8 cellular contexts compared by ENCODE assay signal in the genomic region with DNA sequence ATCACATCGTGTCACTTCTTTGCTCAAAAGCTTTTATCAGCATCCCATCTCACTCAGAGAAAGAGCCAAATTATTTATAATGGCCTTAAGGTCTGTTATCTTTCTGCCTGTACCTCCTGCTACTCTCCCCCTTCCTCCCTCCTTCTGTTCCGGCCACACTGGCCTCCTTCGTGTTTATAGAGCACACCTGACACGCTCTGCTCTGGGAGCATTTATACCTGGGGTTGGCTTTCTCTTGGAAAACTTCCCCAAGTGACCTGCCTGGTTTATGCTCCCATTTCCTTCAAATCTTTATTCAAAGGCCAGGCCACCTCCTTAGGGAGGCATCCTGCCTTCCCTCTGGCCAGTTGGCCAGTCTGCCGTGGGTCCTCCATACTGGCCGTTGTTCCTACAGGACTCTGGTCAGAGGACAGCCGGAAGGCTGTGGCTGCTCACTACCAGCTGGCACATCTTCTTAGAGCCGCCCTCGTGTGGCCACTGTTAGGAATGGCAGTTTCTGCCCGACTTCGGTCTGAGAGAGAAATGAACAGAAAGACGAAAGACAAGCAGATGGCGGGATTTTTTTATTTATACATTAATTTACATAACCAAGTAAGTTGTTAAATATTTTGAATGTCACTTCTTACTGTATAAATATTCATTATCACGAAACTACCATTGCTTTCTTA.
A peak's percentile ranks its signal among the peaks of the same experiment; 100 is the strongest.
DNase-seq lines count a peak whose midpoint lies in the region; ATAC-seq, FAIRE-seq and TF ChIP-seq lines count a peak whose summit lies in the region.

No MANE protein-coding gene starts in this region.

- H3K27me3 ChIP-seq in thoracic aorta (replicated peaks; ENCODE audit: insufficient read depth) = no peaks in the 10 kb centered on the region

- no peak for DNase-seq in D721Med (ENCODE audit: insufficient read length, low spot score)
- peak; percentile 33 for DNase-seq in RCC 7860 (ENCODE audit: low spot score)
- DNase-seq in activated T-helper 1 cell treated with anti-CD3 and anti-CD28 coated beads, Interleukin-2, amount 50 U/mL, for 16 hours (ENCODE audit: low read depth in 1 of 2, low spot score in 1 of 2) = peak; percentile 3 to 26
- DNase-seq in fibroblast of villous mesenchyme (ENCODE audit: low read depth) = peak; percentile 46
- peak; percentile 2 for DNase-seq in non-pigmented ciliary epithelial cell (ENCODE audit: low read depth)
- DNase-seq in thoracic aorta (ENCODE audit: low spot score) = peak; percentile 2

- ATAC-seq in GM19468 (IDR thresholded peaks at IDR 0.05; ENCODE audit: extremely low read depth, unreplicated experiment) = peak; percentile 91
- ATAC-seq in HG03565 (IDR thresholded peaks at IDR 0.05; ENCODE audit: unreplicated experiment) = peak; percentile 81
- ATAC-seq in thoracic aorta (ENCODE audit: insufficient number of reproducible peaks, low FRiP score, low read depth) = no peak

- H3K4me3 ChIP-seq in fibroblast of villous mesenchyme (ENCODE audit: low read depth, low read length) = no peak overlapping the region
- H3K4me3 ChIP-seq in thoracic aorta = peak overlapping the region; percentile 33

- no peaks in the 10 kb centered on the region for H3K36me3 ChIP-seq in thoracic aorta

- H3K4me1 ChIP-seq in thoracic aorta (ENCODE audit: control insufficient read depth in 1 of 2, low read depth in 2 of 2) = no peaks in the 10 kb centered on the region

- FAIRE-seq in D721Med (lab: Jason Lieb, UNC) = no peak
- peak; percentile 80 for FAIRE-seq in RCC 7860 (lab: Jason Lieb, UNC)

- H3K9me3 ChIP-seq in thoracic aorta = no peaks in the 10 kb centered on the region

- no peak overlapping the region for H3K27ac ChIP-seq in thoracic aorta

- TF ChIP-seq CTCF in D721Med (IDR thresholded peaks at IDR 0.05; ENCODE audit: insufficient read depth, missing control alignments) (peak; percentile 59), fibroblast of villous mesenchyme (IDR thresholded peaks at IDR 0.05; ENCODE audit: insufficient read depth, low read depth, low read length) (peak; percentile 67), thoracic aorta (IDR thresholded peaks at IDR 0.05) (peak; percentile 67)
